1 cellular context compared by ENCODE assay signal in genomic region chr3:148975277-148975676, GRCh38.
A peak's percentile ranks its signal among the peaks of the same experiment; 100 is the strongest.
TF ChIP-seq lines count a peak whose summit lies in the region.

No MANE protein-coding gene starts in this region.

TF ChIP-seq in HepG2, 621 proteins besides CTCF, POLR2A, EP300 and RAD21 (continued from another document):
- TF ChIP-seq AKNA (CRISPR knock-in tag; IDR thresholded peaks at IDR 0.05; ENCODE audit: borderline replicate concordance), result no peak
- no peak for TF ChIP-seq MXD4 (CRISPR knock-in tag; IDR thresholded peaks at IDR 0.05)
- TF ChIP-seq SIX4 (CRISPR knock-in tag; IDR thresholded peaks at IDR 0.05), result no peak
- TF ChIP-seq ZSCAN12 (CRISPR knock-in tag; IDR thresholded peaks at IDR 0.05), result no peak
- TF ChIP-seq, protein P1, sequence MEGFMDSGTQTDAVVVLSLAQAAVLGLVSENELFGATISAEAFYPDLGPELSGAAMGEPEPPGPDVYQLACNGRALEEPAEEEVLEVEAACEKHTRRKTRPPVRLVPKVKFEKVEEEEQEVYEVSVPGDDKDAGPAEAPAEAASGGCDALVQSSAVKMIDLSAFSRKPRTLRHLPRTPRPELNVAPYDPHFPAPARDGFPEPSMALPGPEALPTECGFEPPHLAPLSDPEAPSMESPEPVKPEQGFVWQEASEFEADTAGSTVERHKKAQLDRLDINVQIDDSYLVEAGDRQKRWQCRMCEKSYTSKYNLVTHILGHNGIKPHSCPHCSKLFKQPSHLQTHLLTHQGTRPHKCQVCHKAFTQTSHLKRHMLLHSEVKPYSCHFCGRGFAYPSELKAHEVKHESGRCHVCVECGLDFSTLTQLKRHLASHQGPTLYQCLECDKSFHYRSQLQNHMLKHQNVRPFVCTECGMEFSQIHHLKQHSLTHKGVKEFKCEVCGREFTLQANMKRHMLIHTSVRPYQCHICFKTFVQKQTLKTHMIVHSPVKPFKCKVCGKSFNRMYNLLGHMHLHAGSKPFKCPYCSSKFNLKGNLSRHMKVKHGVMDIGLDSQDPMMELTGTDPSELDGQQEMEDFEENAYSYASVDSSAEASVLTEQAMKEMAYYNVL (CRISPR knock-in tag; IDR thresholded peaks at IDR 0.05; ENCODE audit: borderline replicate concordance), result no peak
- peak; percentile 92; the same call in 1 of the 2 replicates for TF ChIP-seq ZNF761 (CRISPR knock-in tag; conservative IDR thresholded peaks at IDR 0.05)
- TF ChIP-seq ZNF747 (CRISPR knock-in tag; IDR thresholded peaks at IDR 0.05; ENCODE audit: borderline replicate concordance), result no peak
- TF ChIP-seq ZNF557 (CRISPR knock-in tag; IDR thresholded peaks at IDR 0.05), result no peak
- TF ChIP-seq, protein P2, sequence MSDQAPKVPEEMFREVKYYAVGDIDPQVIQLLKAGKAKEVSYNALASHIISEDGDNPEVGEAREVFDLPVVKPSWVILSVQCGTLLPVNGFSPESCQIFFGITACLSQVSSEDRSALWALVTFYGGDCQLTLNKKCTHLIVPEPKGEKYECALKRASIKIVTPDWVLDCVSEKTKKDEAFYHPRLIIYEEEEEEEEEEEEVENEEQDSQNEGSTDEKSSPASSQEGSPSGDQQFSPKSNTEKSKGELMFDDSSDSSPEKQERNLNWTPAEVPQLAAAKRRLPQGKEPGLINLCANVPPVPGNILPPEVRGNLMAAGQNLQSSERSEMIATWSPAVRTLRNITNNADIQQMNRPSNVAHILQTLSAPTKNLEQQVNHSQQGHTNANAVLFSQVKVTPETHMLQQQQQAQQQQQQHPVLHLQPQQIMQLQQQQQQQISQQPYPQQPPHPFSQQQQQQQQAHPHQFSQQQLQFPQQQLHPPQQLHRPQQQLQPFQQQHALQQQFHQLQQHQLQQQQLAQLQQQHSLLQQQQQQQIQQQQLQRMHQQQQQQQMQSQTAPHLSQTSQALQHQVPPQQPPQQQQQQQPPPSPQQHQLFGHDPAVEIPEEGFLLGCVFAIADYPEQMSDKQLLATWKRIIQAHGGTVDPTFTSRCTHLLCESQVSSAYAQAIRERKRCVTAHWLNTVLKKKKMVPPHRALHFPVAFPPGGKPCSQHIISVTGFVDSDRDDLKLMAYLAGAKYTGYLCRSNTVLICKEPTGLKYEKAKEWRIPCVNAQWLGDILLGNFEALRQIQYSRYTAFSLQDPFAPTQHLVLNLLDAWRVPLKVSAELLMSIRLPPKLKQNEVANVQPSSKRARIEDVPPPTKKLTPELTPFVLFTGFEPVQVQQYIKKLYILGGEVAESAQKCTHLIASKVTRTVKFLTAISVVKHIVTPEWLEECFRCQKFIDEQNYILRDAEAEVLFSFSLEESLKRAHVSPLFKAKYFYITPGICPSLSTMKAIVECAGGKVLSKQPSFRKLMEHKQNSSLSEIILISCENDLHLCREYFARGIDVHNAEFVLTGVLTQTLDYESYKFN (CRISPR knock-in tag; conservative IDR thresholded peaks at IDR 0.05), result no peak
TF ChIP-seq in HepG2: peak in this region for 2.
